Comparison of ENCODE assay signal across 2 cellular contexts in the genomic region with DNA sequence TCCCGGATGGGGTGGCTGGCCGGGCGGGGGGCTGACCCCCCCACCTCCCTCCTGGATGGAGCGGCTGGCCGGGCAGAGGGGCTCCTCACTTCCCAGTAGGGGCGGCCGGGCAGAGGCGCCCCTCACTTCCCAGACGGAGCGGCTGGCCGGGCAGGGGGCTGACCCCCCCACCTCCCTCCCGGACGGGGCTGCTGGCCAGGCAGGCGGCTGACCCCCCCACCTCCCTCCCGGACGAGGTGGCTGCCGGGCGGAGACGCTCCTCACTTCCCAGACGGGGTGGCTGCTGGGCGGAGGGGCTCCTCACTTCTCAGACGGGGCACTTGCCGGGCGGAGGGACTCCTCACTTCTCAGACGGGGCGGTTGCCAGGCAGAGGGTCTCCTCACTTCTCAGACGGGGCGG. TPM values are rescaled to one million over a fixed set of nuclear protein-coding genes. Genes with fewer than 3 reads are reported as not detected.
"Had no signal": no experiment of that assay in that cellular context is flagged by ENCODE, and none has a peak within 500 bp of the region (broad histone marks: within the 10 kb centered on the region; RNA-seq: fewer than 3 reads in every experiment).

No MANE protein-coding gene starts in this region.

RNA-seq across cellular contexts. Expression of a gene that starts 46.5 kb away (rescaled TPM):
- total RNA-seq: activated B cell treated with CpG ODN at 0.5 μM for 24 hours, T-helper 17 cell had no signal
